8 cellular contexts compared by ENCODE assay signal in genomic region chr9:130138791-130139190, GRCh38. TPM values are rescaled to one million over a fixed set of nuclear protein-coding genes. Genes with fewer than 3 reads are reported as not detected.
DNase-seq lines count a peak whose midpoint lies in the region; ATAC-seq, FAIRE-seq and TF ChIP-seq lines count a peak whose summit lies in the region.

No MANE protein-coding gene starts in this region.

- no peak overlapping the region for H3K9ac ChIP-seq in MM.1S (ENCODE audit: low read length)

- no peaks in the 10 kb centered on the region for H4K20me1 ChIP-seq in MM.1S (ENCODE audit: insufficient read depth, low read length)

- H3K27ac ChIP-seq in MM.1S (ENCODE audit: low read length), result no peak overlapping the region
- H3K27ac ChIP-seq in small intestine (ENCODE audit: low read depth in 1 of 2, low read length in 1 of 2), result peak overlapping the region in 1 of 2 donors; percentile 19

- H2AFZ ChIP-seq in MM.1S (ENCODE audit: low read length), result no peak overlapping the region

- no peaks in the 10 kb centered on the region for H3K36me3 ChIP-seq in MM.1S (replicated peaks; ENCODE audit: insufficient read depth, low read length)
- H3K36me3 ChIP-seq in small intestine (ENCODE audit: control insufficient read depth in 2 of 2, insufficient read depth in 2 of 2, low read length in 2 of 2), result no peaks in the 10 kb centered on the region

- TF ChIP-seq CTCF in foreskin fibroblast (IDR thresholded peaks at IDR 0.05; ENCODE audit: low read depth, low read length), result no peak
- no peak for TF ChIP-seq CTCF in MM.1S (IDR thresholded peaks at IDR 0.05; ENCODE audit: low read length)

- intact Hi-C loops in posterior cingulate gyrus (cut with DNase I), result no loop called here

- no peaks in the 10 kb centered on the region for H3K9me2 ChIP-seq in MM.1S (replicated peaks; ENCODE audit: insufficient read depth, low read length)

- H3K4me3 ChIP-seq in foreskin fibroblast (ENCODE audit: low read depth in 1 of 2, low read length in 2 of 2) (no peak overlapping the region), MM.1S (ENCODE audit: low read length) (no peak overlapping the region), small intestine (ENCODE audit: low read depth in 1 of 2, low read length in 2 of 2) (no peak overlapping the region)

- no peak for FAIRE-seq in small intestine (lab: Jason Lieb, UNC)

- DNase-seq in EH (ENCODE audit: low read depth) (peak; percentile 96), SW480 (ENCODE audit: low spot score) (peak; percentile 69), foreskin fibroblast (peak; percentile 96 to 97), posterior cingulate gyrus (peak in 7 of 10 donors; percentile 35 to 92 (median 66)), MM.1S (no peak), small intestine (no peak)

- 56 to 70% (median 65%) methylated on average over 6 of the region's 6 CpGs for WGBS in small intestine, 3 donors

- H3K9me3 ChIP-seq in MM.1S (replicated peaks; ENCODE audit: insufficient read depth, low read length), result no peaks in the 10 kb centered on the region
- H3K9me3 ChIP-seq in small intestine (ENCODE audit: control insufficient read depth, low read depth), result no peaks in the 10 kb centered on the region

- H3K4me1 ChIP-seq in MM.1S (ENCODE audit: low read length), result no peaks in the 10 kb centered on the region
- no peaks in the 10 kb centered on the region for H3K4me1 ChIP-seq in small intestine (ENCODE audit: control insufficient read depth in 2 of 2, insufficient read depth in 1 of 2, low read depth in 1 of 2, low read length in 1 of 2)

- no peaks in the 10 kb centered on the region for H3K79me2 ChIP-seq in MM.1S (ENCODE audit: low read length)

- H3K4me2 ChIP-seq in MM.1S (ENCODE audit: low read depth, low read length), result no peak overlapping the region

- H3F3A ChIP-seq in MM.1S (ENCODE audit: insufficient read depth, low read length), result no peaks in the 10 kb centered on the region

- ATAC-seq in HG02610 (IDR thresholded peaks at IDR 0.05; ENCODE audit: unreplicated experiment) (no peak), GM19328 (IDR thresholded peaks at IDR 0.05; ENCODE audit: unreplicated experiment) (no peak)

- H3K27me3 ChIP-seq in MM.1S (replicated peaks; ENCODE audit: insufficient read depth, low read length) (peaks cover 24% of the 10 kb centered on the region), small intestine (ENCODE audit: control insufficient read depth in 2 of 2, insufficient read depth in 2 of 2, low read length in 2 of 2) (no peaks in the 10 kb centered on the region)

RNA-seq across cellular contexts. Expression of gene NCS1, which starts 33.4 kb away (rescaled TPM):
- 1 to 10 TPM in 1 of 3 donors, under 1 TPM in 2; 0.54 to 9.2 (median 0.89) TPM for polyA plus RNA-seq in small intestine

Comparison
In these comparisons a context has a peak if more than half of its experiments do, and no peak if none do; other contexts are left out.
1. DNase-seq: peak in EH (single experiment), SW480 (single experiment), foreskin fibroblast (2 of 2) and posterior cingulate gyrus (7 of 10); none in MM.1S (single experiment) and small intestine (single experiment).